ENCODE assay signal across 18 cellular contexts in genomic region chr9:127855522-127855921, GRCh38. TPM values are rescaled to one million over a fixed set of nuclear protein-coding genes. Genes with fewer than 3 reads are reported as not detected.
DNase-seq lines count a peak whose midpoint lies in the region; ATAC-seq, FAIRE-seq and TF ChIP-seq lines count a peak whose summit lies in the region.
"Had no signal": no experiment of that assay in that cellular context is flagged by ENCODE, and none has a peak within 500 bp of the region (broad histone marks: within the 10 kb centered on the region; RNA-seq: fewer than 3 reads in every experiment).

No MANE protein-coding gene starts in this region.

- no peak overlapping the region for H3K4me2 ChIP-seq in HepG2 (ENCODE audit: low read depth, low read length)
- H3K4me2 ChIP-seq: KMS-11 had no signal

- 0 out of 5 replicates have a peak, but pooled peaks cover 0 to 1% of the 10 kb centered on the region in 2 experiments for H3K27me3 ChIP-seq in HepG2 (ENCODE audit: control insufficient read depth in 1 of 2, insufficient read depth in 2 of 2, low read length in 2 of 2)
- H3K27me3 ChIP-seq: cardiac muscle cell had no signal

- H3K27ac Mint-ChIP-seq in activated T-cell treated with anti-CD3 and anti-CD28 coated beads, Interleukin-2, amount 50 U/mL, for 72 hours, result peak overlapping the region; percentile 70
- H3K27ac Mint-ChIP-seq in activated CD4-positive, alpha-beta memory T cell treated with anti-CD3 and anti-CD28 coated beads, Interleukin-2, amount 10 ng/mL, durations not matched to agents 7 days and 5 days, result no peak overlapping the region
- H3K27ac Mint-ChIP-seq in stimulated activated naive CD8-positive, alpha-beta T cell treated with anti-CD3 and anti-CD28 coated beads, Interleukin-15, amount 100 ng/mL, for 72 hours, result peak overlapping the region; percentile 67 to 89

- ATAC-seq in activated T-cell treated with anti-CD3 and anti-CD28 coated beads, Interleukin-2, amount 50 U/mL, for 72 hours (replicated peaks in 1 of 2), result no peak
- ATAC-seq in HepG2, result no peak
- ATAC-seq in stimulated activated naive CD8-positive, alpha-beta T cell treated with anti-CD3 and anti-CD28 coated beads, Interleukin-15, amount 100 ng/mL, for 72 hours, result no peak

- BruUV-seq in HepG2 (replicated peaks; lab: Mats Ljungman, UMichigan), result no TSS peak

- no peak overlapping the region for H2AFZ ChIP-seq in HepG2 (ENCODE audit: low read length)
- H2AFZ ChIP-seq: PC-9 had no signal

- no peaks in the 10 kb centered on the region for H3K36me3 ChIP-seq in HepG2 (replicated peaks in 1 of 2; ENCODE audit: control insufficient read depth in 1 of 2, insufficient read depth in 2 of 2, low read length in 2 of 2)
- H3K36me3 ChIP-seq: cardiac muscle cell, neutrophil had no signal

- no peak for FAIRE-seq in HepG2 (lab: Jason Lieb, UNC)

- peaks cover 0 to 2% of the 10 kb centered on the region in 2 donors for H3K9me3 Mint-ChIP-seq in activated T-cell treated with anti-CD3 and anti-CD28 coated beads, Interleukin-2, amount 50 U/mL, for 72 hours
- H3K9me3 Mint-ChIP-seq in activated CD4-positive, alpha-beta memory T cell treated with anti-CD3 and anti-CD28 coated beads, Interleukin-2, amount 10 ng/mL, durations not matched to agents 7 days and 5 days, result peaks cover 2% of the 10 kb centered on the region
- peaks cover 0 to 2% of the 10 kb centered on the region in 2 donors for H3K9me3 Mint-ChIP-seq in stimulated activated naive CD8-positive, alpha-beta T cell treated with anti-CD3 and anti-CD28 coated beads, Interleukin-15, amount 100 ng/mL, for 72 hours

- TF ChIP-seq EP300 in HepG2 (IDR thresholded peaks at IDR 0.05; ENCODE audit: low read depth in 2 of 2, low read length in 2 of 2) (no peak), HepG2 (CRISPR knock-in tag; IDR thresholded peaks at IDR 0.05; ENCODE audit: borderline replicate concordance) (no peak)

- no peak overlapping the region for H3K9ac ChIP-seq in HepG2 (ENCODE audit: insufficient read depth, low read depth, low read length)
- H3K9ac ChIP-seq: KMS-11 had no signal

- CTCF ChIA-PET in activated CD4-positive, alpha-beta memory T cell treated with anti-CD3 and anti-CD28 coated beads, Interleukin-2, amount 10 ng/mL, durations not matched to agents 7 days and 5 days (lab: Charles Lee), result interaction anchor here (0.6 to 1.3 kb wide), 2 partner anchors 14 to 47 kb away, joined by 3 to 6 read pairs; no protein-coding TSS in a partner anchor
- CTCF ChIA-PET in HepG2 (lab: Yijun Ruan, JAX; ENCODE audit: low intra/inter-chr PET ratio, low total read pairs), result no interaction called here

- no peak for TF ChIP-seq CTCF in HepG2 (CRISPR knock-in tag; IDR thresholded peaks at IDR 0.05)

- peaks cover 68% of the 10 kb centered on the region for H3K4me1 ChIP-seq in HepG2 (ENCODE audit: insufficient read depth, low read length)

- no peak for TF ChIP-seq RAD21 in HepG2 (CRISPR knock-in tag; IDR thresholded peaks at IDR 0.05)

- no peaks in the 10 kb centered on the region for H4K20me1 ChIP-seq in HepG2 (ENCODE audit: insufficient read depth, low read length)

- H3K27ac ChIP-seq in HepG2 (ENCODE audit: extremely low read length, insufficient read depth, low read length) (no peak overlapping the region), caudate nucleus (ENCODE audit: low read depth, low read length) (no peak overlapping the region)
- H3K27ac ChIP-seq: cardiac muscle cell, KMS-11, neutrophil, PC-9 had no signal

- 87% methylated on average over 5 of the region's 5 CpGs for WGBS in HepG2 (ENCODE audit: low lambda C conversion rate)

- peaks cover 43% of the 10 kb centered on the region for H3K4me1 Mint-ChIP-seq in activated T-cell treated with anti-CD3 and anti-CD28 coated beads, Interleukin-2, amount 50 U/mL, for 72 hours (ENCODE audit: low read depth)
- H3K4me1 Mint-ChIP-seq in activated CD4-positive, alpha-beta memory T cell treated with anti-CD3 and anti-CD28 coated beads, Interleukin-2, amount 10 ng/mL, durations not matched to agents 7 days and 5 days, result peaks cover 25% of the 10 kb centered on the region
- peaks cover 52% of the 10 kb centered on the region for H3K4me1 Mint-ChIP-seq in stimulated activated naive CD8-positive, alpha-beta T cell treated with anti-CD3 and anti-CD28 coated beads, Interleukin-15, amount 100 ng/mL, for 72 hours

- H3K9me3 ChIP-seq in HepG2 (ENCODE audit: low read length), result no peaks in the 10 kb centered on the region
- H3K9me3 ChIP-seq: neutrophil had no signal

- no peak for TF ChIP-seq POLR2A in HepG2 (IDR thresholded peaks at IDR 0.05; ENCODE audit: insufficient read depth in 1 of 2, low read depth in 2 of 2, low read length in 2 of 2)

- POLR2A ChIA-PET in activated CD4-positive, alpha-beta memory T cell treated with anti-CD3 and anti-CD28 coated beads, Interleukin-2, amount 10 ng/mL, durations not matched to agents 7 days and 5 days (lab: Charles Lee), result interaction anchor here (1.9 kb wide), 1 partner anchor 9 kb away, joined by 7 read pairs; no protein-coding TSS in a partner anchor
- POLR2A ChIA-PET in HepG2 (lab: Yijun Ruan, JAX), result no interaction called here

- no peaks in the 10 kb centered on the region for H3K79me2 ChIP-seq in HepG2 (ENCODE audit: insufficient read depth, low read length)

- no peak for DNase-seq in activated T-cell treated with anti-CD3 and anti-CD28 coated beads, Interleukin-2, amount 50 U/mL, for 72 hours
- no peak for DNase-seq in activated T-cell treated with anti-CD3 and anti-CD28 coated beads for 4 hours
- no peak for DNase-seq in activated CD4-positive, alpha-beta memory T cell treated with anti-CD3 and anti-CD28 coated beads, Interleukin-2, amount 10 ng/mL, durations not matched to agents 7 days and 5 days
- DNase-seq in HepG2 (ENCODE audit: low spot score), result no peak
- DNase-seq in stimulated activated naive CD8-positive, alpha-beta T cell treated with anti-CD3 and anti-CD28 coated beads, Interleukin-15, amount 100 ng/mL, for 72 hours, result no peak
- no peak for DNase-seq in caudate nucleus (lab: John Stamatoyannopoulos, UW)
- no peak for DNase-seq in cortex of kidney (lab: John Stamatoyannopoulos, UW)
- no peak for DNase-seq in NCI-H1048 (lab: John Stamatoyannopoulos, UW)
- DNase-seq: activated CD4-positive, alpha-beta T cell treated with anti-CD3 and anti-CD28 coated beads for 48 hours; activated gamma-delta T cell; H7; head of caudate nucleus; NCI-H146; NCI-H510A treated with DMSO at 0.1 percent for 48 hours; PC-9 had no signal

- in situ Hi-C loops in HepG2 (cut with HindIII; ENCODE audit: extremely low pct_ligation_motif_present, low pct_unique_long_range_greater_than_20kb), result no loop called here

- H3K4me3 Mint-ChIP-seq in activated T-cell treated with anti-CD3 and anti-CD28 coated beads, Interleukin-2, amount 50 U/mL, for 72 hours, result peak overlapping the region; percentile 29 to 51
- H3K4me3 Mint-ChIP-seq in activated CD4-positive, alpha-beta memory T cell treated with anti-CD3 and anti-CD28 coated beads, Interleukin-2, amount 10 ng/mL, durations not matched to agents 7 days and 5 days, result peak overlapping the region; percentile 19
- peak overlapping the region; percentile 51 to 91 for H3K4me3 Mint-ChIP-seq in stimulated activated naive CD8-positive, alpha-beta T cell treated with anti-CD3 and anti-CD28 coated beads, Interleukin-15, amount 100 ng/mL, for 72 hours

- H3K36me3 Mint-ChIP-seq in activated T-cell treated with anti-CD3 and anti-CD28 coated beads, Interleukin-2, amount 50 U/mL, for 72 hours (ENCODE audit: insufficient read depth in 2 of 2), result peaks cover 1 to 2% of the 10 kb centered on the region in 2 donors
- H3K36me3 Mint-ChIP-seq in activated CD4-positive, alpha-beta memory T cell treated with anti-CD3 and anti-CD28 coated beads, Interleukin-2, amount 10 ng/mL, durations not matched to agents 7 days and 5 days (ENCODE audit: low read depth), result peaks cover 11% of the 10 kb centered on the region

- no peak overlapping the region for H3K4me3 ChIP-seq in HepG2 (replicated peaks in 1 of 3; ENCODE audit: insufficient read depth in 1 of 3, low read depth in 2 of 3, low read length in 3 of 3)
- H3K4me3 ChIP-seq: cardiac muscle cell, PC-9 had no signal

- intact Hi-C loops in HepG2 (cut with micrococcal nuclease; ENCODE audit: unreplicated experiment), result no loop called here

- no peaks in the 10 kb centered on the region for H3K27me3 Mint-ChIP-seq in activated T-cell treated with anti-CD3 and anti-CD28 coated beads, Interleukin-2, amount 50 U/mL, for 72 hours (ENCODE audit: low read depth)
- no peaks in the 10 kb centered on the region for H3K27me3 Mint-ChIP-seq in activated CD4-positive, alpha-beta memory T cell treated with anti-CD3 and anti-CD28 coated beads, Interleukin-2, amount 10 ng/mL, durations not matched to agents 7 days and 5 days
- no peaks in the 10 kb centered on the region for H3K27me3 Mint-ChIP-seq in stimulated activated naive CD8-positive, alpha-beta T cell treated with anti-CD3 and anti-CD28 coated beads, Interleukin-15, amount 100 ng/mL, for 72 hours

RNA-seq across cellular contexts. Expression of gene ENG, which starts 1.1 kb away (rescaled TPM):
- 10 to 100 TPM; 11.1 to 14.4 TPM for total RNA-seq in activated T-cell treated with anti-CD3 and anti-CD28 coated beads, Interleukin-2, amount 50 U/mL, for 72 hours
- 10 to 100 TPM; 13.1 to 14.1 TPM for total RNA-seq in activated CD4-positive, alpha-beta memory T cell treated with anti-CD3 and anti-CD28 coated beads, Interleukin-2, amount 10 ng/mL, durations not matched to agents 7 days and 5 days
- 0.02 TPM in 1 of 2 replicates, not detected in the other for total RNA-seq in HepG2 (2016; rRNA removed; fragmentation: Illumina TruSeq; extraction: Trizol)
- total RNA-seq in HepG2 (2016; cell fraction: cytosol; rRNA removed; fragmentation: Illumina TruSeq; extraction: Trizol; ENCODE audit: low read depth), result not detected in 2 replicates
- 0.07 and 0.17 TPM in 2 replicates for total RNA-seq in HepG2 (2016; cell fraction: insoluble cytoplasmic fraction; rRNA removed; fragmentation: Illumina TruSeq; extraction: Trizol)
- 0.07 and 0.22 TPM in 2 replicates for total RNA-seq in HepG2 (2016; cell fraction: membrane; rRNA removed; fragmentation: Illumina TruSeq; extraction: Trizol)
- 0.25 TPM in 1 of 2 replicates, not detected in the other for total RNA-seq in HepG2 (2016; cell fraction: nucleus; rRNA removed; fragmentation: Illumina TruSeq; extraction: Trizol)
- 1.1 and 1.4 TPM in 2 replicates for polyA plus RNA-seq in HepG2 (2011; rRNA removed)
- polyA plus RNA-seq in HepG2 (2011; cell fraction: cytosol; rRNA removed), result 0.82 and 1.1 TPM in 2 replicates
- polyA plus RNA-seq in HepG2 (2011; cell fraction: nucleus; rRNA removed), result 2.1 and 2.3 TPM in 2 replicates
- 1.4 and 1.5 TPM in 2 replicates for polyA plus RNA-seq in HepG2 (2012)
- not detected in 2 replicates for polyA plus RNA-seq in HepG2 (2016; cell fraction: cytosol; fragmentation: Illumina TruSeq; extraction: Trizol; ENCODE audit: low read depth)
- 0.08 TPM in 1 of 2 replicates, not detected in the other for polyA plus RNA-seq in HepG2 (2016; cell fraction: insoluble cytoplasmic fraction; fragmentation: Illumina TruSeq; extraction: Trizol; ENCODE audit: low read depth)
- polyA plus RNA-seq in HepG2 (2016; cell fraction: membrane; fragmentation: Illumina TruSeq; extraction: Trizol; ENCODE audit: low read depth), result 0.06 and 0.13 TPM in 2 replicates
- 0.20 and 0.22 TPM in 2 replicates for polyA plus RNA-seq in HepG2 (2016; cell fraction: nucleus; fragmentation: Illumina TruSeq; extraction: Trizol; ENCODE audit: insufficient read depth, low read depth)
- 1.2 and 26.5 TPM in 2 replicates for polyA minus RNA-seq in HepG2 (2011; rRNA and poly(A)+ RNA removed; ENCODE audit: low replicate concordance)
- polyA minus RNA-seq in HepG2 (2011; cell fraction: cytosol; rRNA and poly(A)+ RNA removed), result 0.30 and 0.62 TPM in 2 replicates
- polyA minus RNA-seq in HepG2 (2011; cell fraction: nucleus; rRNA and poly(A)+ RNA removed), result 0.75 and 0.90 TPM in 2 replicates

RNA-seq across cellular contexts. Expression of gene AK1, which starts 22.0 kb away (rescaled TPM):
- total RNA-seq in activated T-cell treated with anti-CD3 and anti-CD28 coated beads, Interleukin-2, amount 50 U/mL, for 72 hours, result 10 to 100 TPM; 37.7 to 41.9 TPM
- 10 to 100 TPM; 80.9 to 81.9 TPM for total RNA-seq in activated CD4-positive, alpha-beta memory T cell treated with anti-CD3 and anti-CD28 coated beads, Interleukin-2, amount 10 ng/mL, durations not matched to agents 7 days and 5 days
- 25.7 and 32.8 TPM in 2 replicates for total RNA-seq in HepG2 (2016; rRNA removed; fragmentation: Illumina TruSeq; extraction: Trizol)
- 12.5 and 17.4 TPM in 2 replicates for total RNA-seq in HepG2 (2016; cell fraction: cytosol; rRNA removed; fragmentation: Illumina TruSeq; extraction: Trizol; ENCODE audit: low read depth)
- total RNA-seq in HepG2 (2016; cell fraction: insoluble cytoplasmic fraction; rRNA removed; fragmentation: Illumina TruSeq; extraction: Trizol), result 27.8 and 33.7 TPM in 2 replicates
- 18.2 and 19.8 TPM in 2 replicates for total RNA-seq in HepG2 (2016; cell fraction: membrane; rRNA removed; fragmentation: Illumina TruSeq; extraction: Trizol)
- total RNA-seq in HepG2 (2016; cell fraction: nucleus; rRNA removed; fragmentation: Illumina TruSeq; extraction: Trizol), result 13.7 and 15.3 TPM in 2 replicates
- polyA plus RNA-seq in HepG2 (2011; rRNA removed), result 19.1 and 28.5 TPM in 2 replicates
- polyA plus RNA-seq in HepG2 (2011; cell fraction: cytosol; rRNA removed), result 29.9 and 38.0 TPM in 2 replicates
- 34.1 and 55.6 TPM in 2 replicates for polyA plus RNA-seq in HepG2 (2011; cell fraction: nucleus; rRNA removed)
- polyA plus RNA-seq in HepG2 (2012), result 17.5 and 23.3 TPM in 2 replicates
- polyA plus RNA-seq in HepG2 (2016; cell fraction: cytosol; fragmentation: Illumina TruSeq; extraction: Trizol; ENCODE audit: low read depth), result 28.9 and 48.9 TPM in 2 replicates
- 44.7 and 50.7 TPM in 2 replicates for polyA plus RNA-seq in HepG2 (2016; cell fraction: insoluble cytoplasmic fraction; fragmentation: Illumina TruSeq; extraction: Trizol; ENCODE audit: low read depth)
- polyA plus RNA-seq in HepG2 (2016; cell fraction: membrane; fragmentation: Illumina TruSeq; extraction: Trizol; ENCODE audit: low read depth), result 31.6 and 41.6 TPM in 2 replicates
- 39.2 and 40.7 TPM in 2 replicates for polyA plus RNA-seq in HepG2 (2016; cell fraction: nucleus; fragmentation: Illumina TruSeq; extraction: Trizol; ENCODE audit: insufficient read depth, low read depth)
- polyA minus RNA-seq in HepG2 (2011; rRNA and poly(A)+ RNA removed; ENCODE audit: low replicate concordance), result 3.6 and 45.8 TPM in 2 replicates
- polyA minus RNA-seq in HepG2 (2011; cell fraction: cytosol; rRNA and poly(A)+ RNA removed), result 3.8 and 5.4 TPM in 2 replicates
- polyA minus RNA-seq in HepG2 (2011; cell fraction: nucleus; rRNA and poly(A)+ RNA removed), result 1.7 and 4.1 TPM in 2 replicates

RNA-seq across cellular contexts. Expression of gene ST6GALNAC6, which starts 43.9 kb away (rescaled TPM):
- total RNA-seq in activated T-cell treated with anti-CD3 and anti-CD28 coated beads, Interleukin-2, amount 50 U/mL, for 72 hours, result 10 to 100 TPM; 74.4 to 75.6 TPM
- total RNA-seq in activated CD4-positive, alpha-beta memory T cell treated with anti-CD3 and anti-CD28 coated beads, Interleukin-2, amount 10 ng/mL, durations not matched to agents 7 days and 5 days, result 100 to 1,000 TPM; 141 to 146 TPM
- 16.7 and 18.5 TPM in 2 replicates for total RNA-seq in HepG2 (2016; rRNA removed; fragmentation: Illumina TruSeq; extraction: Trizol)
- 13.5 and 13.9 TPM in 2 replicates for total RNA-seq in HepG2 (2016; cell fraction: cytosol; rRNA removed; fragmentation: Illumina TruSeq; extraction: Trizol; ENCODE audit: low read depth)
- 11.7 and 18.2 TPM in 2 replicates for total RNA-seq in HepG2 (2016; cell fraction: insoluble cytoplasmic fraction; rRNA removed; fragmentation: Illumina TruSeq; extraction: Trizol)
- total RNA-seq in HepG2 (2016; cell fraction: membrane; rRNA removed; fragmentation: Illumina TruSeq; extraction: Trizol), result 42.0 and 46.1 TPM in 2 replicates
- 13.4 and 15.1 TPM in 2 replicates for total RNA-seq in HepG2 (2016; cell fraction: nucleus; rRNA removed; fragmentation: Illumina TruSeq; extraction: Trizol)
- 65.4 and 103 TPM in 2 replicates for polyA plus RNA-seq in HepG2 (2011; rRNA removed)
- polyA plus RNA-seq in HepG2 (2011; cell fraction: cytosol; rRNA removed), result 63.0 and 69.3 TPM in 2 replicates
- polyA plus RNA-seq in HepG2 (2011; cell fraction: nucleus; rRNA removed), result 134 and 138 TPM in 2 replicates
- polyA plus RNA-seq in HepG2 (2012), result 36.1 and 53.0 TPM in 2 replicates
- 33.4 and 37.1 TPM in 2 replicates for polyA plus RNA-seq in HepG2 (2016; cell fraction: cytosol; fragmentation: Illumina TruSeq; extraction: Trizol; ENCODE audit: low read depth)
- polyA plus RNA-seq in HepG2 (2016; cell fraction: insoluble cytoplasmic fraction; fragmentation: Illumina TruSeq; extraction: Trizol; ENCODE audit: low read depth), result 18.0 and 19.3 TPM in 2 replicates
- 54.8 and 59.0 TPM in 2 replicates for polyA plus RNA-seq in HepG2 (2016; cell fraction: membrane; fragmentation: Illumina TruSeq; extraction: Trizol; ENCODE audit: low read depth)
- 32.9 and 35.5 TPM in 2 replicates for polyA plus RNA-seq in HepG2 (2016; cell fraction: nucleus; fragmentation: Illumina TruSeq; extraction: Trizol; ENCODE audit: insufficient read depth, low read depth)
- 41.6 and 91.9 TPM in 2 replicates for polyA minus RNA-seq in HepG2 (2011; rRNA and poly(A)+ RNA removed; ENCODE audit: low replicate concordance)
- 15.4 and 21.1 TPM in 2 replicates for polyA minus RNA-seq in HepG2 (2011; cell fraction: cytosol; rRNA and poly(A)+ RNA removed)
- 22.4 and 22.6 TPM in 2 replicates for polyA minus RNA-seq in HepG2 (2011; cell fraction: nucleus; rRNA and poly(A)+ RNA removed)

RNA-seq across cellular contexts. Expression of gene FPGS, which starts 52.8 kb away (rescaled TPM):
- total RNA-seq in activated T-cell treated with anti-CD3 and anti-CD28 coated beads, Interleukin-2, amount 50 U/mL, for 72 hours, result 10 to 100 TPM; 53.4 to 57.6 TPM
- total RNA-seq in activated CD4-positive, alpha-beta memory T cell treated with anti-CD3 and anti-CD28 coated beads, Interleukin-2, amount 10 ng/mL, durations not matched to agents 7 days and 5 days, result 10 to 100 TPM; 65.6 to 65.8 TPM
- total RNA-seq in HepG2 (2016; rRNA removed; fragmentation: Illumina TruSeq; extraction: Trizol), result 20.3 and 35.6 TPM in 2 replicates
- total RNA-seq in HepG2 (2016; cell fraction: cytosol; rRNA removed; fragmentation: Illumina TruSeq; extraction: Trizol; ENCODE audit: low read depth), result 7.4 and 10.3 TPM in 2 replicates
- 18.5 and 37.2 TPM in 2 replicates for total RNA-seq in HepG2 (2016; cell fraction: insoluble cytoplasmic fraction; rRNA removed; fragmentation: Illumina TruSeq; extraction: Trizol)
- 18.1 and 18.9 TPM in 2 replicates for total RNA-seq in HepG2 (2016; cell fraction: membrane; rRNA removed; fragmentation: Illumina TruSeq; extraction: Trizol)
- 26.8 and 31.7 TPM in 2 replicates for total RNA-seq in HepG2 (2016; cell fraction: nucleus; rRNA removed; fragmentation: Illumina TruSeq; extraction: Trizol)
- 36.8 and 41.3 TPM in 2 replicates for polyA plus RNA-seq in HepG2 (2011; rRNA removed)
- 20.2 and 34.2 TPM in 2 replicates for polyA plus RNA-seq in HepG2 (2011; cell fraction: cytosol; rRNA removed)
- 102 and 128 TPM in 2 replicates for polyA plus RNA-seq in HepG2 (2011; cell fraction: nucleus; rRNA removed)
- 16.9 and 23.2 TPM in 2 replicates for polyA plus RNA-seq in HepG2 (2012)
- polyA plus RNA-seq in HepG2 (2016; cell fraction: cytosol; fragmentation: Illumina TruSeq; extraction: Trizol; ENCODE audit: low read depth), result 8.3 and 9.4 TPM in 2 replicates
- 21.4 and 32.6 TPM in 2 replicates for polyA plus RNA-seq in HepG2 (2016; cell fraction: insoluble cytoplasmic fraction; fragmentation: Illumina TruSeq; extraction: Trizol; ENCODE audit: low read depth)
- 12.8 and 13.0 TPM in 2 replicates for polyA plus RNA-seq in HepG2 (2016; cell fraction: membrane; fragmentation: Illumina TruSeq; extraction: Trizol; ENCODE audit: low read depth)
- 68.3 and 83.1 TPM in 2 replicates for polyA plus RNA-seq in HepG2 (2016; cell fraction: nucleus; fragmentation: Illumina TruSeq; extraction: Trizol; ENCODE audit: insufficient read depth, low read depth)
- polyA minus RNA-seq in HepG2 (2011; rRNA and poly(A)+ RNA removed; ENCODE audit: low replicate concordance), result 71.8 and 195 TPM in 2 replicates
- polyA minus RNA-seq in HepG2 (2011; cell fraction: cytosol; rRNA and poly(A)+ RNA removed), result 13.5 and 19.9 TPM in 2 replicates
- polyA minus RNA-seq in HepG2 (2011; cell fraction: nucleus; rRNA and poly(A)+ RNA removed), result 25.4 and 26.6 TPM in 2 replicates

Comparison
In these comparisons a context has a peak if more than half of its experiments do, and no peak if none do; other contexts are left out.
1. H3K4me3 Mint-ChIP-seq: peak in every context shown above with its lines; median percentile 71 in stimulated activated naive CD8-positive, alpha-beta T cell treated with anti-CD3 and anti-CD28 coated beads, Interleukin-15, amount 100 ng/mL, for 72 hours; 40 in activated T-cell treated with anti-CD3 and anti-CD28 coated beads, Interleukin-2, amount 50 U/mL, for 72 hours; 19 in activated CD4-positive, alpha-beta memory T cell treated with anti-CD3 and anti-CD28 coated beads, Interleukin-2, amount 10 ng/mL, durations not matched to agents 7 days and 5 days.
2. RNA of gene ENG, which starts 1.1 kb away (total RNA-seq): 11.1 to 14.4 TPM in activated T-cell treated with anti-CD3 and anti-CD28 coated beads, Interleukin-2, amount 50 U/mL, for 72 hours and 13.1 to 14.1 TPM in activated CD4-positive, alpha-beta memory T cell treated with anti-CD3 and anti-CD28 coated beads, Interleukin-2, amount 10 ng/mL, durations not matched to agents 7 days and 5 days; 0.02 to 0.25 TPM in HepG2; every median in the first group is over 4 times any median in the second.